ENCODE assay signal across 8 cellular contexts in the genomic region with DNA sequence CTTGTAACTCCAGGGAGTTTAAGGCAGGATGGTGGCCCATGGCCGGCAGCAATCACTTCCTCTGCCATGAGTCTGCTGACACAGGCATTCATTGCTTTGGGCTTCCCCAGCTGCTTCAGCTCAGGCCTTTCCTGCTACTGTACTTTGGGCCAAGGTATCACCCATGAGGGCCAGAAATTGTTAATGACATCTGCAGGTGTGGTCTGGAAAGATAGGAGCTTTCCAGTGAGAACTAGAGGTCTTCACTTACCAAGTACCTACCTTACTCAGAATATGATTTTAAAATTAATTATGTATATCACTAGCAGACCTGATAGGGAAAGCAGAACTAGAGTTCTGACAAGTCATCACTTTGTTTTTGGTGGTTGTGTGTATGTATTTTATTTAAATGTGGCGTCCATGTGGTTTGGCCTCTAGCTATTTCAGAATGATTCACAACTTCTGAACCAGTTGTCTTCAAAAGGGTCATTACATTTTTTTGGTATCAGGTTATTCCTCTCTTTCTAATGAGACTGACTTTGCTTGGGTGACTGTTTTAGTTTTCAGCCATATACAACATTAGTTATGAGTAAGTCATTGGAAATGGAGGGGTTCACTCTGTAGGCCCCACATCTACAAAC. TPM values are rescaled to one million over a fixed set of nuclear protein-coding genes. Genes with fewer than 3 reads are reported as not detected.
DNase-seq lines count a peak whose midpoint lies in the region; ATAC-seq and TF ChIP-seq lines count a peak whose summit lies in the region.

No MANE protein-coding gene starts in this region.

- H3K27me3 ChIP-seq in BLaER1 treated with 17β-estradiol and CSF1 and Interleukin-3, amounts not matched to agents 10 nM and 100 nM = no peaks in the 10 kb centered on the region
- H3K27me3 ChIP-seq in thoracic aorta (replicated peaks; ENCODE audit: insufficient read depth) (no peaks in the 10 kb centered on the region), uterus (no peaks in the 10 kb centered on the region)

- peak overlapping the region; percentile 64 to 80 (median 76) for H3K4me3 ChIP-seq in BLaER1 treated with 17β-estradiol and CSF1 and Interleukin-3, amounts not matched to agents 10 nM and 100 nM
- H3K4me3 ChIP-seq in fibroblast of villous mesenchyme (ENCODE audit: low read depth, low read length) (no peak overlapping the region), thoracic aorta (peak overlapping the region; percentile 73), uterus (peak overlapping the region in 1 of 2 donors; percentile 61)

- H3K36me3 ChIP-seq in BLaER1 treated with 17β-estradiol and CSF1 and Interleukin-3, amounts not matched to agents 10 nM and 100 nM = peaks cover 30 to 66% (median 47%) of the 10 kb centered on the region in 11 experiments
- H3K36me3 ChIP-seq in thoracic aorta (no peaks in the 10 kb centered on the region), uterus (no peaks in the 10 kb centered on the region)

- H3K4me1 ChIP-seq in BLaER1 treated with 17β-estradiol and CSF1 and Interleukin-3, amounts not matched to agents 10 nM and 100 nM = peaks cover 47 to 71% (median 61%) of the 10 kb centered on the region in 10 experiments
- H3K4me1 ChIP-seq in thoracic aorta (ENCODE audit: control insufficient read depth in 1 of 2, low read depth in 2 of 2) = peaks cover 18 to 47% of the 10 kb centered on the region in 2 donors
- no peaks in the 10 kb centered on the region for H3K4me1 ChIP-seq in uterus

- no peak for TF ChIP-seq POLR2A in uterus (IDR thresholded peaks at IDR 0.05)

- peaks cover 0 to 14% (median 7%) of the 10 kb centered on the region in 11 experiments; a peak in 20 of 22 replicates for H3K9me3 ChIP-seq in BLaER1 treated with 17β-estradiol and CSF1 and Interleukin-3, amounts not matched to agents 10 nM and 100 nM (replicated peaks in 1 of 11)
- H3K9me3 ChIP-seq in thoracic aorta = no peaks in the 10 kb centered on the region
- H3K9me3 ChIP-seq in uterus = no peaks in the 10 kb centered on the region

- TF ChIP-seq CTCF in fibroblast of villous mesenchyme (IDR thresholded peaks at IDR 0.05; ENCODE audit: insufficient read depth, low read depth, low read length) (no peak), thoracic aorta (IDR thresholded peaks at IDR 0.05) (no peak), uterus (IDR thresholded peaks at IDR 0.05) (no peak)

- H4K20me1 ChIP-seq in BLaER1 treated with 17β-estradiol and CSF1 and Interleukin-3, amounts not matched to agents 10 nM and 100 nM = peaks cover 0 to 61% (median 24%) of the 10 kb centered on the region in 11 experiments; a peak in 16 of 22 replicates

- H3K9ac ChIP-seq in BLaER1 treated with 17β-estradiol and CSF1 and Interleukin-3, amounts not matched to agents 10 nM and 100 nM = peak overlapping the region; percentile 81 to 96 (median 87); a peak in 21 of 22 replicates

- ATAC-seq in GM21381 (IDR thresholded peaks at IDR 0.05; ENCODE audit: unreplicated experiment) = peak; percentile 46
- ATAC-seq in HG03575 (IDR thresholded peaks at IDR 0.05; ENCODE audit: extremely low read depth, insufficient number of reproducible peaks, low FRiP score, unreplicated experiment) = peak; percentile 65
- ATAC-seq in thoracic aorta (ENCODE audit: insufficient number of reproducible peaks, low FRiP score, low read depth) = no peak

- intact Hi-C loops in uterus (cut with DNase I; ENCODE audit: low total_unique reads) = no loop called here

- H3K27ac ChIP-seq in BLaER1 treated with 17β-estradiol and CSF1 and Interleukin-3, amounts not matched to agents 10 nM and 100 nM = peak overlapping the region; percentile 77 to 92 (median 87); a peak in 20 of 22 replicates
- no peak overlapping the region for H3K27ac ChIP-seq in thoracic aorta
- no peak overlapping the region for H3K27ac ChIP-seq in uterus

- peak; percentile 51 for DNase-seq in fibroblast of villous mesenchyme (ENCODE audit: low read depth)
- no peak for DNase-seq in thoracic aorta (ENCODE audit: low spot score)
- DNase-seq in amniotic stem cell (lab: John Stamatoyannopoulos, UW) = no peak
- no peak for DNase-seq in HuH-7.5 (ENCODE audit: low spot score)
- no peak for DNase-seq in uterus

- peak overlapping the region; percentile 83 to 98 (median 93) for H3K4me2 ChIP-seq in BLaER1 treated with 17β-estradiol and CSF1 and Interleukin-3, amounts not matched to agents 10 nM and 100 nM

RNA-seq across cellular contexts. Expression of gene RGL1, which starts 2.7 kb away (rescaled TPM):
- total RNA-seq in fibroblast of villous mesenchyme = 33.2 and 44.1 TPM in 2 replicates
- 10 to 100 TPM; 27.6 to 35.7 TPM for total RNA-seq in thoracic aorta
- 10 to 100 TPM in 2 of 4 donors, 1 to 10 TPM in 2; 6.9 to 92.9 (median 16.3) TPM for total RNA-seq in uterus

Comparison
In these comparisons a context has a peak if more than half of its experiments do, and no peak if none do; other contexts are left out.
1. H3K27ac ChIP-seq: peak in BLaER1 treated with 17β-estradiol and CSF1 and Interleukin-3, amounts not matched to agents 10 nM and 100 nM (11 of 11); none in thoracic aorta (0 of 2) and uterus (0 of 2).